In genomic region chr5:1497271-1497777, GRCh38 we compare ENCODE assay signal across 10 cellular contexts. TPM values are rescaled to one million over a fixed set of nuclear protein-coding genes. Genes with fewer than 3 reads are reported as not detected.
A peak's percentile ranks its signal among the peaks of the same experiment; 100 is the strongest.
DNase-seq lines count a peak whose midpoint lies in the region; ATAC-seq and TF ChIP-seq lines count a peak whose summit lies in the region.
"Had no signal": no experiment of that assay in that cellular context is flagged by ENCODE, and none has a peak within 500 bp of the region (broad histone marks: within the 10 kb centered on the region; RNA-seq: fewer than 3 reads in every experiment).

No MANE protein-coding gene starts in this region.

- TF ChIP-seq POLR2A in GM19193 (IDR thresholded peaks at IDR 0.05; ENCODE audit: extremely low read depth, insufficient read depth, insufficient read length) (peak; percentile 61), esophagus squamous epithelium (IDR thresholded peaks at IDR 0.05) (no peak)

- no peak overlapping the region for H3K27ac ChIP-seq in BLaER1 treated with 17β-estradiol and CSF1 and Interleukin-3, amounts not matched to agents 10 nM and 100 nM
- H3K27ac ChIP-seq in SU-DHL-6 (ENCODE audit: low read depth, low read length) (peak overlapping the region; percentile 82), esophagus squamous epithelium (peak overlapping the region in 1 of 4 donors; percentile 9)

- H3K9ac ChIP-seq in BLaER1 treated with 17β-estradiol and CSF1 and Interleukin-3, amounts not matched to agents 10 nM and 100 nM = peak overlapping the region in 3 of 11 experiments; percentile 5 to 27 (median 24); a peak in 2 of 22 replicates
- H3K9ac ChIP-seq in SU-DHL-6 (ENCODE audit: low read length) = peak overlapping the region; percentile 31

- DNase-seq in esophagus squamous epithelium (lab: John Stamatoyannopoulos, UW) (no peak), NCI-H510A (lab: John Stamatoyannopoulos, UW) (no peak), pons (ENCODE audit: low spot score) (no peak)

- H3K4me2 ChIP-seq in BLaER1 treated with 17β-estradiol and CSF1 and Interleukin-3, amounts not matched to agents 10 nM and 100 nM = peak overlapping the region; percentile 75 to 92 (median 86)
- H3K4me2 ChIP-seq in SU-DHL-6 (ENCODE audit: low read depth, low read length, poor library complexity, severe bottlenecking) = peak overlapping the region; percentile 42

- H3K4me1 ChIP-seq in BLaER1 treated with 17β-estradiol and CSF1 and Interleukin-3, amounts not matched to agents 10 nM and 100 nM = peaks cover 90 to 100% (median 98%) of the 10 kb centered on the region in 10 experiments
- peaks cover 4 to 32% (median 9%) of the 10 kb centered on the region in 3 donors for H3K4me1 ChIP-seq in esophagus squamous epithelium

- intact Hi-C loops in esophagus squamous epithelium (cut with DNase I) = no loop called here

- no peak overlapping the region for H2AFZ ChIP-seq in SU-DHL-6 (ENCODE audit: low read depth, low read length, severe bottlenecking)

- peaks cover 17% of the 10 kb centered on the region; the same call in 1 of the 2 replicates for H3F3A ChIP-seq in SU-DHL-6 (ENCODE audit: insufficient read depth)

- TF ChIP-seq CTCF in SU-DHL-6 (IDR thresholded peaks at IDR 0.05; ENCODE audit: insufficient read depth, low read length, poor library complexity, severe bottlenecking) (no peak), esophagus squamous epithelium (IDR thresholded peaks at IDR 0.05) (no peak)

- peak; percentile 20 for ATAC-seq in HG02885 (IDR thresholded peaks at IDR 0.05; ENCODE audit: poor library complexity, unreplicated experiment)
- no peak for ATAC-seq in GM18873 (IDR thresholded peaks at IDR 0.05; ENCODE audit: low FRiP score, unreplicated experiment)

- no peaks in the 10 kb centered on the region for H3K27me3 ChIP-seq in BLaER1 treated with 17β-estradiol and CSF1 and Interleukin-3, amounts not matched to agents 10 nM and 100 nM
- H3K27me3 ChIP-seq in SU-DHL-6 (ENCODE audit: low read length) = no peaks in the 10 kb centered on the region
- no peaks in the 10 kb centered on the region for H3K27me3 ChIP-seq in esophagus squamous epithelium

- H3K9me3 ChIP-seq in BLaER1 treated with 17β-estradiol and CSF1 and Interleukin-3, amounts not matched to agents 10 nM and 100 nM (replicated peaks in 1 of 11) = no peaks in the 10 kb centered on the region
- H3K9me3 ChIP-seq in SU-DHL-6 (ENCODE audit: insufficient read depth, low read length) = no peaks in the 10 kb centered on the region
- no peaks in the 10 kb centered on the region for H3K9me3 ChIP-seq in esophagus squamous epithelium

- no peak overlapping the region for H3K4me3 ChIP-seq in BLaER1 treated with 17β-estradiol and CSF1 and Interleukin-3, amounts not matched to agents 10 nM and 100 nM
- no peak overlapping the region for H3K4me3 ChIP-seq in SU-DHL-6 (ENCODE audit: insufficient read depth, low read length, poor library complexity, severe bottlenecking)
- H3K4me3 ChIP-seq in esophagus squamous epithelium = no peak overlapping the region

- 80 to 85% methylated on average over 5 to 11 of the region's 14 CpGs for WGBS in esophagus squamous epithelium, 2 donors

- peaks cover 15 to 69% (median 56%) of the 10 kb centered on the region in 11 experiments; a peak in 21 of 22 replicates for H3K36me3 ChIP-seq in BLaER1 treated with 17β-estradiol and CSF1 and Interleukin-3, amounts not matched to agents 10 nM and 100 nM
- H3K36me3 ChIP-seq in SU-DHL-6 (ENCODE audit: low read length) (no peaks in the 10 kb centered on the region), esophagus squamous epithelium (peaks cover 0 to 33% (median 0%) of the 10 kb centered on the region in 3 donors)

- H3K79me2 ChIP-seq in SU-DHL-6 (ENCODE audit: insufficient read depth, low read length) = peaks cover 14% of the 10 kb centered on the region; the same call in 1 of the 2 replicates

- no peaks in the 10 kb centered on the region for H3K9me2 ChIP-seq in SU-DHL-6 (replicated peaks; ENCODE audit: insufficient read depth, low read length)

- H4K20me1 ChIP-seq in BLaER1 treated with 17β-estradiol and CSF1 and Interleukin-3, amounts not matched to agents 10 nM and 100 nM = peaks cover 42 to 100% (median 99%) of the 10 kb centered on the region in 11 experiments; a peak in 21 of 22 replicates
- H4K20me1 ChIP-seq in SU-DHL-6 (ENCODE audit: low read depth, low read length) = no peaks in the 10 kb centered on the region

RNA-seq across cellular contexts. Expression of gene LPCAT1, which starts 26.4 kb away (rescaled TPM):
- total RNA-seq in esophagus squamous epithelium = 10 to 100 TPM in 3 of 4 donors, 1 to 10 TPM in 1; 7.7 to 44.8 (median 12.0) TPM

RNA-seq across cellular contexts. Expression of gene SLC6A3, which starts 52.1 kb away (rescaled TPM):
- total RNA-seq in esophagus squamous epithelium = under 1 TPM in 1 of 4 donors, not detected in 3; 0.19 TPM
- total RNA-seq: HT-29; T-helper 1 cell treated with Interleukin-12 subunit alpha and Interleukin-12 subunit beta and Interleukin-4 antibody, amounts not matched to agents 30 ng/mL and 1 ng/mL, for 36 hours had no signal
